23 cellular contexts compared by ENCODE assay signal in the genomic region with DNA sequence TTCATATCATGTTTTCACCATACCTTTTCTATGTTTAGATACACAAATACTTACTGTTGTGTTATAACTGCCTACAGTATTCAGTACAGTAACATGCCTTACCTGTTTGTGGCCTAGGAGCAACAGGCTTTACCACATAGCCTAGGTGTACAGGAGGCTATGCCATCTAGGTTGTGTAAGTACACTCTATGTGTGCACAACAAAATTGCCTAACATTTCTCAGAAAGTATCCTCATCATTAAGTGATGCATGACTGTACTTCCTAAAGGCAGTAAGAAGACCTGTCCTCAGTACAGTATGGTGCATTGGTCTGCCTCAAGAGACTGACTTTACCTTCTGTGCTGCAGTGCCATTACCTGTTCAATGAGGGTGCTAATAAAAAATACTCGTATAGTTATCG. TPM values are rescaled to one million over a fixed set of nuclear protein-coding genes. Genes with fewer than 3 reads are reported as not detected.
DNase-seq lines count a peak whose midpoint lies in the region; ATAC-seq, FAIRE-seq and TF ChIP-seq lines count a peak whose summit lies in the region.
"Had no signal": no experiment of that assay in that cellular context is flagged by ENCODE, and none has a peak within 500 bp of the region (broad histone marks: within the 10 kb centered on the region; RNA-seq: fewer than 3 reads in every experiment).

No MANE protein-coding gene starts in this region.

- no peak for TF ChIP-seq RAD21 in GM12878 (IDR thresholded peaks at IDR 0.05; ENCODE audit: insufficient read depth, low read depth, low read length)

- H3K27me3 ChIP-seq in GM12878 (replicated peaks in 1 of 2; ENCODE audit: control insufficient read depth in 2 of 2, insufficient read depth in 2 of 2, low read length in 1 of 2) (no peaks in the 10 kb centered on the region), keratinocyte (ENCODE audit: control insufficient read depth, extremely low read depth, insufficient read depth, low read length) (no peaks in the 10 kb centered on the region)

- H3K4me3 ChIP-seq in GM12878, result no peak overlapping the region
- H3K4me3 ChIP-seq in keratinocyte (ENCODE audit: control insufficient read depth in 2 of 3, extremely low read depth in 1 of 3, insufficient read depth in 2 of 3, low read depth in 1 of 3, low read length in 3 of 3), result no peak overlapping the region

- intact Hi-C loops in GM12878 (cut with micrococcal nuclease; ENCODE audit: unreplicated experiment), result no loop called here

- CTCF ChIA-PET in GM12878 (lab: Yijun Ruan, JAX), result interaction anchor here (0.7 to 2.2 kb wide), 2 partner anchors 10 to 184 kb away, joined by 3 to 8 read pairs; no protein-coding TSS in a partner anchor

- SMC1A ChIA-PET in GM12878 (lab: Charles Lee; ENCODE audit: uncharacterized antibody, unreplicated experiment), result no interaction called here

- TF ChIP-seq CTCF in GM12878 (IDR thresholded peaks at IDR 0.05 in 2 of 3, conservative IDR thresholded peaks at IDR 0.05 in 1 of 3; ENCODE audit: control insufficient read depth in 2 of 3, extremely low read depth in 1 of 3, insufficient read depth in 1 of 3, low read depth in 3 of 3, low read length in 3 of 3), result no peak
- TF ChIP-seq CTCF in keratinocyte (optimal IDR thresholded peaks at IDR 0.05 in 1 of 3, IDR thresholded peaks at IDR 0.05 in 1 of 3, conservative IDR thresholded peaks at IDR 0.05 in 1 of 3; ENCODE audit: extremely low read depth in 1 of 3, insufficient read depth in 2 of 3, low read length in 3 of 3), result no peak
- TF ChIP-seq CTCF in omental fat pad (IDR thresholded peaks at IDR 0.05), result no peak

- H3K9ac ChIP-seq in GM12878 (ENCODE audit: control insufficient read depth, insufficient read depth, low read length) (no peak overlapping the region), keratinocyte (ENCODE audit: control insufficient read depth, extremely low read depth, insufficient read depth, low read length) (no peak overlapping the region)

- TF ChIP-seq POLR2A in GM12878 (IDR thresholded peaks at IDR 0.05; ENCODE audit: low read depth, low read length), result no peak
- TF ChIP-seq POLR2A in erythroblast (IDR thresholded peaks at IDR 0.05; ENCODE audit: low read length), result no peak

- DNase-seq in activated T-cell treated with anti-CD3 and anti-CD28 coated beads, Interleukin-2, amount 50 U/mL, for 24 hours, result no peak
- DNase-seq in activated T-cell treated with anti-CD3 and anti-CD28 coated beads for 4 hours (no peak), GM12878 (ENCODE audit: low read depth, low spot score) (no peak), keratinocyte (ENCODE audit: low read depth, low spot score) (no peak), omental fat pad (ENCODE audit: low spot score) (no peak), NCI-H2227 (lab: John Stamatoyannopoulos, UW; ENCODE audit: unreplicated experiment) (no peak), GM03348 (ENCODE audit: low spot score) (no peak), erythroblast (lab: John Stamatoyannopoulos, UW) (no peak)
- DNase-seq: DMS 273 treated with DMSO at 0.1 percent for 48 hours, KG1, NCI-H1417, NCI-H187, NCI-H2107, NCI-H345, NCI-H524 treated with DMSO at 0.1 percent for 48 hours, PC-3, RPMI8226, SIG-M5 had no signal

- H3K4me1 ChIP-seq in GM12878 (ENCODE audit: control insufficient read depth, insufficient read depth, low read length) (no peaks in the 10 kb centered on the region; the same call in 1 of the 2 replicates), keratinocyte (ENCODE audit: control insufficient read depth, extremely low read depth, insufficient read depth, low read length) (peaks cover 15% of the 10 kb centered on the region)

- FAIRE-seq in GM12878 (lab: Jason Lieb, UNC) (no peak), keratinocyte (lab: Jason Lieb, UNC) (peak; percentile 56)
- FAIRE-seq: G401.6 had no signal

- TSS peak; percentile 0 for BruUV-seq in GM12878 (replicated peaks; lab: Mats Ljungman, UMichigan)

- no peaks in the 10 kb centered on the region for H3K27me3 Mint-ChIP-seq in activated T-cell treated with anti-CD3 and anti-CD28 coated beads, Interleukin-2, amount 50 U/mL, for 24 hours

- H3K36me3 ChIP-seq in GM12878 (ENCODE audit: control insufficient read depth in 2 of 2, insufficient read depth in 2 of 2, low read length in 1 of 2) (peaks cover 9 to 28% of the 10 kb centered on the region in 2 experiments), keratinocyte (ENCODE audit: control insufficient read depth in 2 of 2, extremely low read depth in 1 of 2, insufficient read depth in 2 of 2, low read length in 2 of 2) (peaks cover 27 to 59% of the 10 kb centered on the region in 2 experiments)

- H3K9me3 ChIP-seq in GM12878 (replicated peaks; ENCODE audit: control insufficient read depth, insufficient read depth, low read length), result no peaks in the 10 kb centered on the region
- H3K9me3 ChIP-seq in keratinocyte (ENCODE audit: control insufficient read depth, low read depth, low read length), result no peaks in the 10 kb centered on the region

- peaks cover 41% of the 10 kb centered on the region for H3K4me1 Mint-ChIP-seq in activated T-cell treated with anti-CD3 and anti-CD28 coated beads, Interleukin-2, amount 50 U/mL, for 24 hours (ENCODE audit: low read depth)

- no peak for TF ChIP-seq EP300 in GM12878 (IDR thresholded peaks at IDR 0.05; ENCODE audit: borderline replicate concordance in 1 of 2, control insufficient read depth in 1 of 2, low read depth in 2 of 2, low read length in 2 of 2)

- H4K20me1 ChIP-seq in GM12878 (ENCODE audit: control insufficient read depth, insufficient read depth) (no peaks in the 10 kb centered on the region), keratinocyte (ENCODE audit: control insufficient read depth, extremely low read depth, insufficient read depth, low read length) (peaks cover 36% of the 10 kb centered on the region)

- H3K27ac ChIP-seq in GM12878 (ENCODE audit: control insufficient read depth, insufficient read depth) (no peak overlapping the region), keratinocyte (ENCODE audit: control insufficient read depth, insufficient read depth, low read length) (no peak overlapping the region)
- H3K27ac ChIP-seq: 22Rv1 had no signal

- POLR2A ChIA-PET in GM12878 (lab: Charles Lee), result no interaction called here

- no peaks in the 10 kb centered on the region for H3K9me3 Mint-ChIP-seq in activated T-cell treated with anti-CD3 and anti-CD28 coated beads, Interleukin-2, amount 50 U/mL, for 24 hours
- H3K9me3 Mint-ChIP-seq: CD14-positive monocyte had no signal

- RAD21 ChIA-PET in GM12878 (lab: Charles Lee; ENCODE audit: unreplicated experiment), result interaction anchor here (1.2 kb wide), 1 partner anchor 9 kb away, joined by 4 read pairs; no protein-coding TSS in a partner anchor

- no peak overlapping the region for H3K4me3 Mint-ChIP-seq in activated T-cell treated with anti-CD3 and anti-CD28 coated beads, Interleukin-2, amount 50 U/mL, for 24 hours
- H3K4me3 Mint-ChIP-seq: CD14-positive monocyte had no signal

- in situ Hi-C loops in GM12878 (cut with MboI), result no loop called here

- H2AFZ ChIP-seq in GM12878 (ENCODE audit: control insufficient read depth, low read depth, low read length) (no peak overlapping the region), keratinocyte (ENCODE audit: control insufficient read depth, low read length) (no peak overlapping the region)

- H3K27ac Mint-ChIP-seq in activated T-cell treated with anti-CD3 and anti-CD28 coated beads, Interleukin-2, amount 50 U/mL, for 24 hours, result peak overlapping the region; percentile 33
- H3K27ac Mint-ChIP-seq: CD14-positive monocyte had no signal

- H3K36me3 Mint-ChIP-seq in activated T-cell treated with anti-CD3 and anti-CD28 coated beads, Interleukin-2, amount 50 U/mL, for 24 hours (ENCODE audit: low read depth), result peaks cover 89% of the 10 kb centered on the region

- dilution Hi-C loops in keratinocyte (cut with MboI; ENCODE audit: extremely low pct_ligation_motif_present, low sequenced_read_pairs), result no loop called here

- no peak overlapping the region for H3K4me2 ChIP-seq in GM12878 (ENCODE audit: control insufficient read depth, insufficient read depth)
- no peak overlapping the region for H3K4me2 ChIP-seq in keratinocyte (ENCODE audit: control insufficient read depth, extremely low read depth, insufficient read depth, low read depth, low read length)

- no peak; the same call in 2 of the 3 replicates for ATAC-seq in GM12878
- ATAC-seq in omental fat pad (ENCODE audit: low FRiP score), result peak; percentile 50
- ATAC-seq: HCT116, PC-3 had no signal

- 100% methylated on average over 2 of the region's 2 CpGs for WGBS in GM12878 (ENCODE audit: insufficient coverage, insufficient replicate concordance, low lambda C conversion rate, missing lambda C conversion rate)

- peaks cover 49% of the 10 kb centered on the region for H3K79me2 ChIP-seq in GM12878 (ENCODE audit: control insufficient read depth, insufficient read depth, low read length)
- H3K79me2 ChIP-seq in keratinocyte (ENCODE audit: control insufficient read depth, insufficient read depth, low read length), result peaks cover 66% of the 10 kb centered on the region

- H3K9me1 ChIP-seq in keratinocyte (ENCODE audit: control insufficient read depth, extremely low read depth, insufficient read depth, low read length), result no peaks in the 10 kb centered on the region

RNA-seq across cellular contexts. Expression of gene TXN, which starts 7.9 kb away (rescaled TPM):
- 33.5 and 41.0 TPM in 2 replicates for total RNA-seq in GM12878 (2013; cell fraction: nucleolus; rRNA removed)
- 309 and 324 TPM in 2 replicates for total RNA-seq in GM12878 (2014; rRNA removed)
- total RNA-seq in GM12878 (2014; rRNA removed; fragmentation: Illumina TruSeq; extraction: Trizol), result 434 and 441 TPM in 2 replicates
- total RNA-seq in GM12878 (2021), result 359 and 374 TPM in 2 replicates
- 583 TPM for polyA plus RNA-seq in GM12878 (2011; ENCODE audit: low read depth)
- 704 and 840 TPM in 2 replicates for polyA plus RNA-seq in GM12878 (2011; rRNA removed)
- 373 and 435 TPM in 2 replicates for polyA plus RNA-seq in GM12878 (2011; cell fraction: cytosol; rRNA removed)
- 189 and 231 TPM in 2 replicates for polyA plus RNA-seq in GM12878 (2011; cell fraction: nucleus; rRNA removed)
- 330 and 336 TPM in 2 replicates for polyA plus RNA-seq in GM12878 (2012)
- polyA plus RNA-seq in GM12878 (2014; fragmentation: Illumina TruSeq; extraction: Trizol), result 596 and 678 TPM in 2 replicates
- polyA plus RNA-seq in GM12878 (2014; fragmentation: Nextera tagmentation; extraction: Ambion mirVana), result 1,000 to 10,000 TPM; 2,263 to 2,304 TPM
- polyA plus RNA-seq in GM12878 (2014; rRNA removed), result 345 and 460 TPM in 2 replicates
- polyA plus RNA-seq in GM12878 (2016; fragmentation: Nextera tagmentation; extraction: Ambion mirVana), result 1,000 to 10,000 TPM; 1,248 to 1,349 TPM
- polyA minus RNA-seq in GM12878 (2011; rRNA and poly(A)+ RNA removed), result 124 and 150 TPM in 2 replicates
- 43.7 and 51.6 TPM in 2 replicates for polyA minus RNA-seq in GM12878 (2011; cell fraction: cytosol; rRNA and poly(A)+ RNA removed)
- polyA minus RNA-seq in GM12878 (2011; cell fraction: nucleus; rRNA and poly(A)+ RNA removed), result 26.1 and 30.3 TPM in 2 replicates
- polyA plus RNA-seq in keratinocyte, result 768 to 1,127 TPM (median 845 TPM) in 3 replicates
- polyA plus RNA-seq in keratinocyte (2011; ENCODE audit: low read depth), result 178 TPM
- 1,024 and 1,515 TPM in 2 replicates for polyA plus RNA-seq in keratinocyte (2011; cell fraction: cytosol; rRNA removed)
- 383 and 589 TPM in 2 replicates for polyA plus RNA-seq in keratinocyte (2011; cell fraction: nucleus; rRNA removed)
- polyA plus RNA-seq in keratinocyte (2012; ENCODE audit: low replicate concordance), result 573 and 790 TPM in 2 replicates
- polyA minus RNA-seq in keratinocyte, result 95.6 to 332 TPM (median 271 TPM) in 3 replicates
- polyA minus RNA-seq in keratinocyte (2011; cell fraction: cytosol; rRNA and poly(A)+ RNA removed), result 238 TPM
- 44.6 and 71.1 TPM in 2 replicates for polyA minus RNA-seq in keratinocyte (2011; cell fraction: nucleus; rRNA and poly(A)+ RNA removed)
- total RNA-seq in omental fat pad, result 100 to 1,000 TPM; 100 to 216 (median 162) TPM

RNA-seq across cellular contexts. Expression of gene C9orf152, which starts 40.4 kb away (rescaled TPM):
- total RNA-seq in GM12878 (2013; cell fraction: nucleolus; rRNA removed), result not detected in 2 replicates
- not detected in 2 replicates for total RNA-seq in GM12878 (2014; rRNA removed)
- total RNA-seq in GM12878 (2014; rRNA removed; fragmentation: Illumina TruSeq; extraction: Trizol), result not detected in 2 replicates
- not detected in 2 replicates for total RNA-seq in GM12878 (2021)
- polyA plus RNA-seq in GM12878 (2011; ENCODE audit: low read depth), result not detected
- 0.04 TPM in 1 of 2 replicates, not detected in the other for polyA plus RNA-seq in GM12878 (2011; rRNA removed)
- polyA plus RNA-seq in GM12878 (2011; cell fraction: cytosol; rRNA removed), result not detected in 2 replicates
- not detected in 2 replicates for polyA plus RNA-seq in GM12878 (2011; cell fraction: nucleus; rRNA removed)
- polyA plus RNA-seq in GM12878 (2012), result 0.04 and 0.16 TPM in 2 replicates
- polyA plus RNA-seq in GM12878 (2014; fragmentation: Illumina TruSeq; extraction: Trizol), result not detected in 2 replicates
- polyA plus RNA-seq in GM12878 (2014; fragmentation: Nextera tagmentation; extraction: Ambion mirVana), result not detected
- not detected in 2 replicates for polyA plus RNA-seq in GM12878 (2014; rRNA removed)
- not detected for polyA plus RNA-seq in GM12878 (2016; fragmentation: Nextera tagmentation; extraction: Ambion mirVana)
- not detected in 2 replicates for polyA minus RNA-seq in GM12878 (2011; rRNA and poly(A)+ RNA removed)
- polyA minus RNA-seq in GM12878 (2011; cell fraction: cytosol; rRNA and poly(A)+ RNA removed), result not detected in 2 replicates
- polyA minus RNA-seq in GM12878 (2011; cell fraction: nucleus; rRNA and poly(A)+ RNA removed), result 0.12 TPM in 1 of 2 replicates, not detected in the other
- 0.01 TPM in 1 of 3 replicates, not detected in the others for polyA plus RNA-seq in keratinocyte
- polyA plus RNA-seq in keratinocyte (2011; ENCODE audit: low read depth), result not detected
- not detected in 2 replicates for polyA plus RNA-seq in keratinocyte (2011; cell fraction: cytosol; rRNA removed)
- 0.04 and 0.05 TPM in 2 replicates for polyA plus RNA-seq in keratinocyte (2011; cell fraction: nucleus; rRNA removed)
- 0.03 and 0.13 TPM in 2 replicates for polyA plus RNA-seq in keratinocyte (2012; ENCODE audit: low replicate concordance)
- polyA minus RNA-seq in keratinocyte, result not detected in 3 replicates
- polyA minus RNA-seq in keratinocyte (2011; cell fraction: cytosol; rRNA and poly(A)+ RNA removed), result not detected
- polyA minus RNA-seq in keratinocyte (2011; cell fraction: nucleus; rRNA and poly(A)+ RNA removed), result not detected in 2 replicates
- total RNA-seq in omental fat pad, result not detected
- polyA plus RNA-seq: AG04450, CD14-positive monocyte had no signal
